Comparison of ENCODE assay signal across 15 cellular contexts in genomic region chr3:113896930-113897329, GRCh38. TPM values are rescaled to one million over a fixed set of nuclear protein-coding genes. Genes with fewer than 3 reads are reported as not detected.
A peak's percentile ranks its signal among the peaks of the same experiment; 100 is the strongest.
DNase-seq lines count a peak whose midpoint lies in the region; TF ChIP-seq lines count a peak whose summit lies in the region.
"Had no signal": no experiment of that assay in that cellular context is flagged by ENCODE, and none has a peak within 500 bp of the region (broad histone marks: within the 10 kb centered on the region; RNA-seq: fewer than 3 reads in every experiment).

No MANE protein-coding gene starts in this region.

- peak overlapping the region in 8 of 11 experiments; percentile 3 to 71 (median 42); a peak in 7 of 22 replicates for H3K4me2 ChIP-seq in BLaER1 treated with 17β-estradiol and CSF1 and Interleukin-3, amounts not matched to agents 10 nM and 100 nM
- 0 out of 2 replicates have a peak overlapping the region, but pooled peaks have one; percentile 33 for H3K4me2 ChIP-seq in OCI-LY1 (ENCODE audit: low read length)
- H3K4me2 ChIP-seq in parathyroid adenoma (ENCODE audit: low read length) = peak overlapping the region; percentile 89
- H3K4me2 ChIP-seq: KMS-11 had no signal

- 36 to 56% methylated on average over 3 of the region's 3 CpGs for WGBS in esophagus squamous epithelium, 2 donors

- TF ChIP-seq CTCF in OCI-LY1 (IDR thresholded peaks at IDR 0.05; ENCODE audit: low read length) (no peak), esophagus squamous epithelium (IDR thresholded peaks at IDR 0.05) (no peak), parathyroid adenoma (IDR thresholded peaks at IDR 0.05) (no peak), uterus (IDR thresholded peaks at IDR 0.05) (no peak)

- H2AFZ ChIP-seq in OCI-LY1 (ENCODE audit: low read length) (peak overlapping the region; percentile 2; the same call in 1 of the 2 replicates), parathyroid adenoma (peak overlapping the region; percentile 0)

- no peaks in the 10 kb centered on the region for H3K36me3 ChIP-seq in BLaER1 treated with 17β-estradiol and CSF1 and Interleukin-3, amounts not matched to agents 10 nM and 100 nM
- no peaks in the 10 kb centered on the region for H3K36me3 ChIP-seq in OCI-LY1 (ENCODE audit: insufficient read depth, low read length)
- no peaks in the 10 kb centered on the region for H3K36me3 ChIP-seq in esophagus squamous epithelium
- H3K36me3 ChIP-seq in parathyroid adenoma (ENCODE audit: control insufficient read depth, insufficient read depth, low read length) = no peaks in the 10 kb centered on the region
- no peaks in the 10 kb centered on the region for H3K36me3 ChIP-seq in uterus
- H3K36me3 ChIP-seq: spleen had no signal

- DNase-seq in esophagus squamous epithelium (lab: John Stamatoyannopoulos, UW) (no peak), activated T-cell treated with anti-CD3 and anti-CD28 coated beads for 4 hours (no peak), erythroblast (lab: John Stamatoyannopoulos, UW) (no peak), T-helper 9 cell (no peak), uterus (no peak)
- DNase-seq: activated CD4-positive, alpha-beta T cell treated with anti-CD3 and anti-CD28 coated beads, Interleukin-2, amount 50 U/mL, for 4 hours; HCEC 1CT; NCI-H1436; NCI-H226; spleen; stimulated activated naive CD4-positive, alpha-beta T cell treated with Interleukin-2 at 50 U/mL for 16 hours had no signal

- no peaks in the 10 kb centered on the region for H3K9me2 ChIP-seq in OCI-LY1 (ENCODE audit: low read depth, low read length)

- TF ChIP-seq POLR2A in esophagus squamous epithelium (IDR thresholded peaks at IDR 0.05) = no peak
- TF ChIP-seq POLR2A in erythroblast (IDR thresholded peaks at IDR 0.05; ENCODE audit: low read length) = no peak
- no peak for TF ChIP-seq POLR2A in uterus (IDR thresholded peaks at IDR 0.05)

- no peak overlapping the region for H3K9ac ChIP-seq in BLaER1 treated with 17β-estradiol and CSF1 and Interleukin-3, amounts not matched to agents 10 nM and 100 nM
- H3K9ac ChIP-seq in OCI-LY1 (ENCODE audit: low read length) = no peak overlapping the region
- no peak overlapping the region for H3K9ac ChIP-seq in parathyroid adenoma
- H3K9ac ChIP-seq: KMS-11 had no signal

- H3K4me3 ChIP-seq in BLaER1 treated with 17β-estradiol and CSF1 and Interleukin-3, amounts not matched to agents 10 nM and 100 nM = no peak overlapping the region
- no peak overlapping the region for H3K4me3 ChIP-seq in OCI-LY1 (ENCODE audit: low read depth, low read length, poor library complexity, severe bottlenecking)
- H3K4me3 ChIP-seq in esophagus squamous epithelium = peak overlapping the region; percentile 26 to 48 (median 44)
- peak overlapping the region; percentile 69 for H3K4me3 ChIP-seq in parathyroid adenoma (ENCODE audit: low read depth, low read length)
- no peak overlapping the region for H3K4me3 ChIP-seq in uterus

- peaks cover 16 to 33% (median 29%) of the 10 kb centered on the region in 10 experiments for H3K4me1 ChIP-seq in BLaER1 treated with 17β-estradiol and CSF1 and Interleukin-3, amounts not matched to agents 10 nM and 100 nM
- peaks cover 11% of the 10 kb centered on the region for H3K4me1 ChIP-seq in OCI-LY1 (ENCODE audit: insufficient read depth, low read length, severe bottlenecking)
- H3K4me1 ChIP-seq in esophagus squamous epithelium = peaks cover 0 to 24% (median 0%) of the 10 kb centered on the region in 3 donors
- no peaks in the 10 kb centered on the region for H3K4me1 ChIP-seq in parathyroid adenoma
- H3K4me1 ChIP-seq in uterus = no peaks in the 10 kb centered on the region

- no peaks in the 10 kb centered on the region for H3K27me3 ChIP-seq in BLaER1 treated with 17β-estradiol and CSF1 and Interleukin-3, amounts not matched to agents 10 nM and 100 nM
- H3K27me3 ChIP-seq in OCI-LY1 (ENCODE audit: insufficient read depth, low read length) = no peaks in the 10 kb centered on the region
- H3K27me3 ChIP-seq in esophagus squamous epithelium = no peaks in the 10 kb centered on the region
- H3K27me3 ChIP-seq in parathyroid adenoma (ENCODE audit: control insufficient read depth, insufficient read depth, low read length) = no peaks in the 10 kb centered on the region
- H3K27me3 ChIP-seq in uterus = no peaks in the 10 kb centered on the region
- H3K27me3 ChIP-seq: spleen had no signal

- peak overlapping the region in 2 of 11 experiments; percentile 33 to 44; a peak in 3 of 22 replicates for H3K27ac ChIP-seq in BLaER1 treated with 17β-estradiol and CSF1 and Interleukin-3, amounts not matched to agents 10 nM and 100 nM
- H3K27ac ChIP-seq in OCI-LY1 (ENCODE audit: low read depth, low read length, poor library complexity, severe bottlenecking) = no peak overlapping the region
- H3K27ac ChIP-seq in esophagus squamous epithelium = peak overlapping the region in 2 of 4 donors; percentile 82 to 87
- no peak overlapping the region for H3K27ac ChIP-seq in parathyroid adenoma
- no peak overlapping the region for H3K27ac ChIP-seq in uterus
- H3K27ac ChIP-seq: KMS-11, spleen had no signal

- no peaks in the 10 kb centered on the region for H3K9me3 ChIP-seq in BLaER1 treated with 17β-estradiol and CSF1 and Interleukin-3, amounts not matched to agents 10 nM and 100 nM (replicated peaks in 1 of 11)
- H3K9me3 ChIP-seq in OCI-LY1 (ENCODE audit: low read length) (no peaks in the 10 kb centered on the region), esophagus squamous epithelium (no peaks in the 10 kb centered on the region), parathyroid adenoma (ENCODE audit: control insufficient read depth, low read length) (no peaks in the 10 kb centered on the region), uterus (no peaks in the 10 kb centered on the region)
- H3K9me3 ChIP-seq: spleen had no signal

- no peaks in the 10 kb centered on the region for H3F3A ChIP-seq in OCI-LY1 (ENCODE audit: insufficient read depth, low read length)

- H3K79me2 ChIP-seq in OCI-LY1 (ENCODE audit: insufficient read depth, low read length) = no peaks in the 10 kb centered on the region
- no peaks in the 10 kb centered on the region for H3K79me2 ChIP-seq in parathyroid adenoma

- no peaks in the 10 kb centered on the region for H4K20me1 ChIP-seq in BLaER1 treated with 17β-estradiol and CSF1 and Interleukin-3, amounts not matched to agents 10 nM and 100 nM
- H4K20me1 ChIP-seq in OCI-LY1 (ENCODE audit: insufficient read depth, low read length) = no peaks in the 10 kb centered on the region

- intact Hi-C loops in esophagus squamous epithelium (cut with DNase I) = no loop called here
- intact Hi-C loops in uterus (cut with DNase I; ENCODE audit: low total_unique reads) = no loop called here

RNA-seq across cellular contexts. Expression of gene ZDHHC23, which starts 50.9 kb away (rescaled TPM):
- total RNA-seq in esophagus squamous epithelium (1 to 10 TPM; 1.4 to 7.6 (median 5.0) TPM), uterus (10 to 100 TPM in 1 of 4 donors, 1 to 10 TPM in 2, under 1 TPM in 1; 0.29 to 10.8 (median 4.9) TPM)

RNA-seq across cellular contexts. Expression of gene GRAMD1C, which starts 58.3 kb away (rescaled TPM):
- total RNA-seq in esophagus squamous epithelium = 10 to 100 TPM in 1 of 4 donors, 1 to 10 TPM in 3; 4.4 to 12.6 (median 6.6) TPM
- 10 to 100 TPM in 2 of 4 donors, 1 to 10 TPM in 1, under 1 TPM in 1; 0.26 to 16.6 (median 6.9) TPM for total RNA-seq in uterus

Comparison
In these comparisons a context has a peak if more than half of its experiments do, and no peak if none do; other contexts are left out.
1. H3K4me2 ChIP-seq: peak in every context shown above with its lines; median percentile 89 in parathyroid adenoma; 42 in BLaER1 treated with 17β-estradiol and CSF1 and Interleukin-3, amounts not matched to agents 10 nM and 100 nM; 33 in OCI-LY1.
2. H3K4me3 ChIP-seq: peak in esophagus squamous epithelium (4 of 4) and parathyroid adenoma (single experiment); none in BLaER1 treated with 17β-estradiol and CSF1 and Interleukin-3, amounts not matched to agents 10 nM and 100 nM (0 of 10), OCI-LY1 (single experiment) and uterus (0 of 2).